Comparison of ENCODE assay signal across 23 cellular contexts in genomic region chr3:167830007-167830406, GRCh38.
DNase-seq lines count a peak whose midpoint lies in the region; ATAC-seq, FAIRE-seq and TF ChIP-seq lines count a peak whose summit lies in the region.
"Had no signal": no experiment of that assay in that cellular context is flagged by ENCODE, and none has a peak within 500 bp of the region (broad histone marks: within the 10 kb centered on the region; RNA-seq: fewer than 3 reads in every experiment).

No MANE protein-coding gene starts in this region.

- no peaks in the 10 kb centered on the region for H3K36me3 Mint-ChIP-seq in activated CD4-positive, alpha-beta memory T cell treated with anti-CD3 and anti-CD28 coated beads, Interleukin-2, amount 10 ng/mL, durations not matched to agents 7 days and 5 days (ENCODE audit: low read depth)
- H3K36me3 Mint-ChIP-seq: activated CD8-positive, alpha-beta memory T cell treated with anti-CD3 and anti-CD28 coated beads, Interleukin-2, amount 10 ng/mL, durations not matched to agents 7 days and 5 days had no signal

- no peak overlapping the region for H3K4me3 ChIP-seq in BLaER1 treated with 17β-estradiol and CSF1 and Interleukin-3, amounts not matched to agents 10 nM and 100 nM
- peak overlapping the region; percentile 26 for H3K4me3 ChIP-seq in OCI-LY7 (ENCODE audit: low read depth, low read length, poor library complexity, severe bottlenecking)
- H3K4me3 ChIP-seq: esophagus squamous epithelium, left ventricle myocardium inferior, mucosa of descending colon, PC-9, upper lobe of left lung had no signal

- no peaks in the 10 kb centered on the region for H3K27me3 ChIP-seq in BLaER1 treated with 17β-estradiol and CSF1 and Interleukin-3, amounts not matched to agents 10 nM and 100 nM
- H3K27me3 ChIP-seq: esophagus squamous epithelium, upper lobe of left lung had no signal

- no peaks in the 10 kb centered on the region for H3K4me1 Mint-ChIP-seq in activated CD4-positive, alpha-beta memory T cell treated with anti-CD3 and anti-CD28 coated beads, Interleukin-2, amount 10 ng/mL, durations not matched to agents 7 days and 5 days
- H3K4me1 Mint-ChIP-seq: activated CD8-positive, alpha-beta memory T cell treated with anti-CD3 and anti-CD28 coated beads, Interleukin-2, amount 10 ng/mL, durations not matched to agents 7 days and 5 days had no signal

- ATAC-seq in GM19463 (IDR thresholded peaks at IDR 0.05; ENCODE audit: unreplicated experiment) (peak; percentile 53), HG02885 (IDR thresholded peaks at IDR 0.05; ENCODE audit: poor library complexity, unreplicated experiment) (peak; percentile 62)
- ATAC-seq: activated CD8-positive, alpha-beta memory T cell treated with anti-CD3 and anti-CD28 coated beads, Interleukin-2, amount 10 ng/mL, durations not matched to agents 7 days and 5 days; mucosa of descending colon had no signal

- no peaks in the 10 kb centered on the region for H3K27me3 Mint-ChIP-seq in activated CD4-positive, alpha-beta memory T cell treated with anti-CD3 and anti-CD28 coated beads, Interleukin-2, amount 10 ng/mL, durations not matched to agents 7 days and 5 days
- H3K27me3 Mint-ChIP-seq: stimulated activated naive CD8-positive, alpha-beta T cell treated with anti-CD3 and anti-CD28 coated beads, Interleukin-15, Interleukin-2, amounts not matched to agents 100 ng/mL and 50 ng/mL, for 24 hours had no signal

- BruUV-seq in OCI-LY7 (replicated peaks; lab: Mats Ljungman, UMichigan) = no TSS peak

- H3K27ac ChIP-seq in BLaER1 treated with 17β-estradiol and CSF1 and Interleukin-3, amounts not matched to agents 10 nM and 100 nM = no peak overlapping the region
- H3K27ac ChIP-seq in OCI-LY7 (ENCODE audit: low read depth, low read length, poor library complexity, severe bottlenecking) = peak overlapping the region; percentile 54
- H3K27ac ChIP-seq: esophagus squamous epithelium, left ventricle myocardium inferior, PC-9, upper lobe of left lung had no signal

- no peaks in the 10 kb centered on the region for H3K79me2 ChIP-seq in OCI-LY7 (ENCODE audit: insufficient read depth, low read depth, low read length)

- H3K9me2 ChIP-seq in OCI-LY7 (ENCODE audit: insufficient read depth, low read length) = no peaks in the 10 kb centered on the region

- H3K9me3 ChIP-seq in BLaER1 treated with 17β-estradiol and CSF1 and Interleukin-3, amounts not matched to agents 10 nM and 100 nM (replicated peaks in 1 of 11) = no peaks in the 10 kb centered on the region
- H3K9me3 ChIP-seq in OCI-LY7 (ENCODE audit: low read length) = no peaks in the 10 kb centered on the region; the same call in 1 of the 2 replicates
- H3K9me3 ChIP-seq: esophagus squamous epithelium, left ventricle myocardium inferior, mucosa of descending colon, upper lobe of left lung had no signal

- peak; percentile 34; the same call in 1 of the 2 replicates for TF ChIP-seq CTCF in OCI-LY7 (conservative IDR thresholded peaks at IDR 0.05; ENCODE audit: low read length)

- H3K4me3 Mint-ChIP-seq in activated CD4-positive, alpha-beta memory T cell treated with anti-CD3 and anti-CD28 coated beads, Interleukin-2, amount 10 ng/mL, durations not matched to agents 7 days and 5 days = no peak overlapping the region
- H3K4me3 Mint-ChIP-seq: activated CD8-positive, alpha-beta memory T cell treated with anti-CD3 and anti-CD28 coated beads, Interleukin-2, amount 10 ng/mL, durations not matched to agents 7 days and 5 days; HFFc6; stimulated activated naive CD8-positive, alpha-beta T cell treated with anti-CD3 and anti-CD28 coated beads, Interleukin-15, Interleukin-2, amounts not matched to agents 100 ng/mL and 50 ng/mL, for 24 hours had no signal

- peak; percentile 76 for DNase-seq in OCI-LY7 (ENCODE audit: low spot score)
- DNase-seq in activated CD4-positive, alpha-beta memory T cell treated with anti-CD3 and anti-CD28 coated beads, Interleukin-2, amount 10 ng/mL, durations not matched to agents 7 days and 5 days = no peak
- no peak for DNase-seq in COLO829 (ENCODE audit: low spot score)
- no peak for DNase-seq in RCC 7860 (ENCODE audit: low spot score)
- no peak for DNase-seq in NCI-H2171 treated with DMSO at 0.1 percent for 48 hours (lab: John Stamatoyannopoulos, UW)
- DNase-seq: activated CD4-positive, alpha-beta T cell treated with anti-CD3 and anti-CD28 coated beads for 1 hour; activated CD8-positive, alpha-beta memory T cell treated with anti-CD3 and anti-CD28 coated beads, Interleukin-2, amount 10 ng/mL, durations not matched to agents 7 days and 5 days; DMS53; esophagus squamous epithelium; HFFc6; left ventricle myocardium inferior; mucosa of descending colon; NCI-H69; PC-9; retina; T-helper 9 cell; upper lobe of left lung had no signal

- intact Hi-C loops in OCI-LY7 (cut with micrococcal nuclease; ENCODE audit: unreplicated experiment) = no loop called here

- no peaks in the 10 kb centered on the region for H3K36me3 ChIP-seq in BLaER1 treated with 17β-estradiol and CSF1 and Interleukin-3, amounts not matched to agents 10 nM and 100 nM
- no peaks in the 10 kb centered on the region for H3K36me3 ChIP-seq in OCI-LY7 (ENCODE audit: insufficient read depth, low read length)
- H3K36me3 ChIP-seq: esophagus squamous epithelium, left ventricle myocardium inferior, upper lobe of left lung had no signal

- no peak for FAIRE-seq in RCC 7860 (lab: Jason Lieb, UNC)
- FAIRE-seq: bronchial epithelial cell had no signal

- 0 out of 22 replicates have a peak overlapping the region, but pooled peaks of 1 of the 11 experiments have one; percentile 13 for H3K9ac ChIP-seq in BLaER1 treated with 17β-estradiol and CSF1 and Interleukin-3, amounts not matched to agents 10 nM and 100 nM

- H3K4me1 ChIP-seq in BLaER1 treated with 17β-estradiol and CSF1 and Interleukin-3, amounts not matched to agents 10 nM and 100 nM = peaks cover 11 to 22% (median 19%) of the 10 kb centered on the region in 10 experiments
- peaks cover 28% of the 10 kb centered on the region for H3K4me1 ChIP-seq in OCI-LY7 (ENCODE audit: insufficient read depth, low read length, poor library complexity, severe bottlenecking)
- H3K4me1 ChIP-seq: esophagus squamous epithelium, left ventricle myocardium inferior, upper lobe of left lung had no signal

- H3K9me3 Mint-ChIP-seq in activated CD4-positive, alpha-beta memory T cell treated with anti-CD3 and anti-CD28 coated beads, Interleukin-2, amount 10 ng/mL, durations not matched to agents 7 days and 5 days = no peaks in the 10 kb centered on the region
- H3K9me3 Mint-ChIP-seq: activated T-helper 2 cell treated with anti-CD3 and anti-CD28 coated beads, Interferon-gamma antibody, Interleukin-2, Interleukin-4, amounts not matched to agents 10 μg/mL and 5 μg/mL and 100 μg/mL, durations not matched to agents 14 hours and 24 hours and 36 hours; stimulated activated naive CD8-positive, alpha-beta T cell treated with anti-CD3 and anti-CD28 coated beads, Interleukin-15, Interleukin-2, amounts not matched to agents 100 ng/mL and 50 ng/mL, for 24 hours had no signal

- no peaks in the 10 kb centered on the region for H4K20me1 ChIP-seq in BLaER1 treated with 17β-estradiol and CSF1 and Interleukin-3, amounts not matched to agents 10 nM and 100 nM
- H4K20me1 ChIP-seq in OCI-LY7 (ENCODE audit: insufficient read depth, low read length) = no peaks in the 10 kb centered on the region

- CTCF ChIA-PET in OCI-LY7 (lab: Charles Lee; ENCODE audit: unreplicated experiment) = no interaction called here
- CTCF ChIA-PET in activated CD4-positive, alpha-beta memory T cell treated with anti-CD3 and anti-CD28 coated beads, Interleukin-2, amount 10 ng/mL, durations not matched to agents 7 days and 5 days (lab: Charles Lee) = interaction anchor here (1.2 kb wide), 1 partner anchor 145 kb away, joined by 3 read pairs; no protein-coding TSS in a partner anchor

- POLR2A ChIA-PET in OCI-LY7 (lab: Charles Lee) = interaction anchor here (0.7 to 1.4 kb wide), 9 partner anchors 12 to 682 kb away, joined by 3 to 5 read pairs (median 3); no protein-coding TSS in a partner anchor
- POLR2A ChIA-PET in activated CD4-positive, alpha-beta memory T cell treated with anti-CD3 and anti-CD28 coated beads, Interleukin-2, amount 10 ng/mL, durations not matched to agents 7 days and 5 days (lab: Charles Lee) = no interaction called here

- H3K4me2 ChIP-seq in BLaER1 treated with 17β-estradiol and CSF1 and Interleukin-3, amounts not matched to agents 10 nM and 100 nM = peak overlapping the region; percentile 16 to 75 (median 59); a peak in 21 of 22 replicates
- peak overlapping the region; percentile 60 for H3K4me2 ChIP-seq in OCI-LY7 (ENCODE audit: low read length)
- H3K4me2 ChIP-seq: PC-9 had no signal

- no peak overlapping the region for H3K27ac Mint-ChIP-seq in activated CD4-positive, alpha-beta memory T cell treated with anti-CD3 and anti-CD28 coated beads, Interleukin-2, amount 10 ng/mL, durations not matched to agents 7 days and 5 days
- H3K27ac Mint-ChIP-seq: activated CD8-positive, alpha-beta memory T cell treated with anti-CD3 and anti-CD28 coated beads, Interleukin-2, amount 10 ng/mL, durations not matched to agents 7 days and 5 days; activated T-helper 2 cell treated with anti-CD3 and anti-CD28 coated beads, Interferon-gamma antibody, Interleukin-2, Interleukin-4, amounts not matched to agents 10 μg/mL and 5 μg/mL and 100 μg/mL, durations not matched to agents 14 hours and 24 hours and 36 hours; HFFc6; stimulated activated naive CD8-positive, alpha-beta T cell treated with anti-CD3 and anti-CD28 coated beads, Interleukin-15, Interleukin-2, amounts not matched to agents 100 ng/mL and 50 ng/mL, for 24 hours had no signal

- H2AFZ ChIP-seq in OCI-LY7 (ENCODE audit: low read length) = peak overlapping the region; percentile 76
- H2AFZ ChIP-seq: PC-9 had no signal
